In the genomic region with DNA sequence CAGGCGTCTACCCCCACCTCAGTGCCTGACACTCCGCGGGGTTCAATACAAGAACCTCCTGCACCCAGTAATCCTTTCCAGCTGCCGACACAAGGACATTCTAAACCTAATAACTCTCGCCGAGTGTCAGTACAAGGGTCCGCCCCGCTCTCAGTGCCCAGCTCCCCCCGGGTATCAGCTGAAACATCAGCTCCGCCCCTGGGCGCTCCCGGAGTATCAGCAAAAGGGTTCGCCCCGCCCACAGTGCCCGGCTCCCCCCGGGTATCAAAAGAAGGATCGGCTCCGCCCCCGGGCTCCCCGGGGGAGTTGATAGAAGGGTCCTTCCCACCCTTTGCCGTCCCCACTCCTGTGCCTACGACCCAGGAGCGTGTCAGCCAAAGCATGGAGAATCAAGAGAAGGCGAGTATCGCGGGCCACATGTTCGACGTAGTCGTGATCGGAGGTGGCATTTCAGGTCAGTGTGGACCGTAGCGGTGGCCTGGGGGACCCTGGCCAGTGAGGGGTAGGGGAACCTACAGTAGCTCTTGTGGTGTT, we compare ENCODE assay signal across 8 cellular contexts. TPM values are rescaled to one million over a fixed set of nuclear protein-coding genes. Genes with fewer than 3 reads are reported as not detected.
DNase-seq lines count a peak whose midpoint lies in the region; ATAC-seq and TF ChIP-seq lines count a peak whose summit lies in the region.

A gene (plus strand): TSS at position 339 of the 534 bp plus-strand sequence. CDS start 43 bp downstream, at position 382.

- H3K18ac ChIP-seq in mesendoderm (ENCODE audit: low read length) = no peak within 1 kb of the TSS

- H3K4me1 Mint-ChIP-seq in endothelial cell (ENCODE audit: unreplicated experiment) = no peaks in the 10 kb centered on the region
- H3K4me1 Mint-ChIP-seq in stimulated activated naive B cell treated with anti-CD40 and anti-IgM and Interleukin-4, amounts not matched to agents 10 μg/mL and 1 μg/mL and 100 μg/mL, for 72 hours = peaks cover 6 to 11% of the 10 kb centered on the region in 2 donors

- H2AK5ac ChIP-seq in mesendoderm (ENCODE audit: low read length) = no peak within 1 kb of the TSS

- no peak within 1 kb of the TSS for H4K8ac ChIP-seq in mesendoderm (ENCODE audit: low read depth, low read length)

- H3K56ac ChIP-seq in mesendoderm (ENCODE audit: low read length) = peak within 1 kb of the TSS; percentile 76

- peak within 1 kb of the TSS; percentile 90 for H3K4me3 Mint-ChIP-seq in endothelial cell (ENCODE audit: unreplicated experiment)
- H3K4me3 Mint-ChIP-seq in stimulated activated naive B cell treated with anti-CD40 and anti-IgM and Interleukin-4, amounts not matched to agents 10 μg/mL and 1 μg/mL and 100 μg/mL, for 72 hours = peak within 1 kb of the TSS; percentile 85 to 97

- TF ChIP-seq CTCF in endothelial cell (IDR thresholded peaks at IDR 0.05; ENCODE audit: unreplicated experiment) = no peak

- H3K9ac ChIP-seq in mesendoderm (ENCODE audit: low read length) = peak within 1 kb of the TSS; percentile 50

- no peak within 1 kb of the TSS for H3K23ac ChIP-seq in mesendoderm (ENCODE audit: low read length)

- peak; percentile 43 for DNase-seq in 8988T
- peak; percentile 37 for DNase-seq in HuH-7.5 (ENCODE audit: low spot score)
- DNase-seq in activated CD4-positive, alpha-beta T cell treated with anti-CD3 and anti-CD28 coated beads, Interleukin-2, amount 50 U/mL, for 4 hours = peak; percentile 10 to 13
- peak; percentile 12 for DNase-seq in endothelial cell (ENCODE audit: low spot score)
- peak; percentile 20 for DNase-seq in mesendoderm
- no peak for DNase-seq in stimulated activated naive B cell treated with anti-CD40 and anti-IgM and Interleukin-4, amounts not matched to agents 10 μg/mL and 1 μg/mL and 100 μg/mL, for 72 hours

- H3K27me3 Mint-ChIP-seq in endothelial cell (ENCODE audit: unreplicated experiment) = peaks cover 2% of the 10 kb centered on the region
- H3K27me3 Mint-ChIP-seq in stimulated activated naive B cell treated with anti-CD40 and anti-IgM and Interleukin-4, amounts not matched to agents 10 μg/mL and 1 μg/mL and 100 μg/mL, for 72 hours = peaks cover 7 to 13% of the 10 kb centered on the region in 2 donors

- WGBS in mesendoderm (ENCODE audit: extremely low coverage, insufficient coverage, low lambda C conversion rate) = no CpG with 5 or more reads among the region's 32 CpGs

- no peaks in the 10 kb centered on the region for H3K36me3 ChIP-seq in mesendoderm (ENCODE audit: control insufficient read depth, insufficient read depth, low read length)

- H3K4me2 ChIP-seq in mesendoderm (ENCODE audit: low read length) = peak within 1 kb of the TSS; percentile 70

- H3K9me3 Mint-ChIP-seq in endothelial cell (ENCODE audit: unreplicated experiment) = no peaks in the 10 kb centered on the region
- no peaks in the 10 kb centered on the region for H3K9me3 Mint-ChIP-seq in stimulated activated naive B cell treated with anti-CD40 and anti-IgM and Interleukin-4, amounts not matched to agents 10 μg/mL and 1 μg/mL and 100 μg/mL, for 72 hours

- H3K79me1 ChIP-seq in mesendoderm (ENCODE audit: low read length) = no peaks in the 10 kb centered on the region

- no peak within 1 kb of the TSS for H3K4ac ChIP-seq in mesendoderm (ENCODE audit: low read depth, low read length)

- H2BK5ac ChIP-seq in mesendoderm (ENCODE audit: low read length) = no peak within 1 kb of the TSS

- H3K27ac Mint-ChIP-seq in endothelial cell (ENCODE audit: unreplicated experiment) = no peak within 1 kb of the TSS
- H3K27ac Mint-ChIP-seq in stimulated activated naive B cell treated with anti-CD40 and anti-IgM and Interleukin-4, amounts not matched to agents 10 μg/mL and 1 μg/mL and 100 μg/mL, for 72 hours = peak within 1 kb of the TSS; percentile 73

- no peaks in the 10 kb centered on the region for H3K79me2 ChIP-seq in mesendoderm (ENCODE audit: control insufficient read depth, insufficient read depth, low read length)

- no peak within 1 kb of the TSS for H2BK120ac ChIP-seq in mesendoderm (ENCODE audit: low read depth, low read length)

- no peak within 1 kb of the TSS for H2BK15ac ChIP-seq in mesendoderm (replicated peaks; ENCODE audit: low read depth)

- H3K4me3 ChIP-seq in mesendoderm (ENCODE audit: low read length) = peak within 1 kb of the TSS; percentile 26

- H3K36me3 Mint-ChIP-seq in endothelial cell (ENCODE audit: low read depth, unreplicated experiment) = no peaks in the 10 kb centered on the region
- peaks cover 0 to 1% of the 10 kb centered on the region in 2 donors for H3K36me3 Mint-ChIP-seq in stimulated activated naive B cell treated with anti-CD40 and anti-IgM and Interleukin-4, amounts not matched to agents 10 μg/mL and 1 μg/mL and 100 μg/mL, for 72 hours

- no peaks in the 10 kb centered on the region for H3K27me3 ChIP-seq in mesendoderm (ENCODE audit: insufficient read depth, low read length, poor library complexity)

- no peaks in the 10 kb centered on the region for H3K4me1 ChIP-seq in mesendoderm (ENCODE audit: control insufficient read depth, low read depth, low read length)

- no peak within 1 kb of the TSS for H4K5ac ChIP-seq in mesendoderm (ENCODE audit: low read length)

- ATAC-seq in stimulated activated naive B cell treated with anti-CD40 and anti-IgM and Interleukin-4, amounts not matched to agents 10 μg/mL and 1 μg/mL and 100 μg/mL, for 72 hours (replicated peaks) = no peak
- ATAC-seq in GM21526 (IDR thresholded peaks at IDR 0.05; ENCODE audit: low FRiP score, unreplicated experiment) (no peak), GM21367 (IDR thresholded peaks at IDR 0.05; ENCODE audit: unreplicated experiment) (no peak)

- no peak within 1 kb of the TSS for H3K27ac ChIP-seq in mesendoderm (ENCODE audit: low read depth, low read length)

RNA-seq across cellular contexts. Expression of the gene that starts here (rescaled TPM):
- total RNA-seq in endothelial cell (ENCODE audit: unreplicated experiment) = 1.6 TPM
- polyA plus RNA-seq in mesendoderm (2013, experiment 1 of 2) = 2.2 TPM
- polyA plus RNA-seq in mesendoderm (2013, experiment 2 of 2) = 2.8 TPM
